In the genomic region with DNA sequence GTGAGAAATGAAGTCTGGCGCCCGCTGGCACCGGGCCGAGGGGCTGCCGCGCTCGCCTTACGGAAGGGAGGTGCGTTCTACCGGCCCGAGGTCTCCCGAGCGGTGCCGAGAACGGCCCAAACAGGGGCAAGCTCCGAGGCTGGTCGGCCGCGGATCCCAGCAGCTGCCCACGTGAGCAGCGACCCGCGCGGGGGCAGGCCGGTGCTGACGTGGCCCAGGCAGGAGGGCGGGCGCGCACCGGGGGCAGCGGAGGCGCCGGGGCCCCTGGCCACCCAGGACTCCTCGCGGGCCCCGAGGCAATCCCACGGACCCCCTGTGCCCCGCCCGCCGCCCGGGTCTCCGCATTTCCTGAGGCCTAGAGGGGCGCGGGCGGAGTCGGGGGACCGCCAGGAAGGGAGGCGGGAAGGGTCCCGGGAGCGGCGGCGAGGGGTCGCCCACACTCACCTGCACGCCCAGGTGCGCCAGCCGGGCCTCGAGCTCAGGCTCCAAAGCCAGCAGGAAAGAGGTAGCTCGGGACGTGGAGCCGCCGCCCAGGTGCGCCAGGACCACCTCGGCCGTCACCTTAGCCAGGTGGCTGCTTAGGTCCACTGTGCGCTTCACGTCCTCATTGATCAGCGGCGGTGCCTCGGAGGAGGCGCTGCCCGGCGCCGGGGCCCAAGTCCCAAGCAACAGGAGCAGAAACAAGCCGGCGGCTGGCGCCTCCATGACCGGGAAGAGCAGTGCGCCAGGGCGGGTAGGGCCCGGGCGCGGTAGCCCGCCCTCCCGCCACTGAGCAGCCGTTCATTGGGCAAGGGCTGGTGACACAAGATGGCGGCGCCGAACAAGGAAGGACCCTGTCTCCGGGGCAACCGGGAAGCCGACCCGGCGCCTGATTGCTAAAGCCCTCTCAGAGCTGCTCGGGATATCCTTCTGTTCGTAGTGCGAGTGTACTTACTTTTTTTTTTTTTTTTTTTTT, we compare ENCODE assay signal across 8 cellular contexts. TPM values are rescaled to one million over a fixed set of nuclear protein-coding genes. Genes with fewer than 3 reads are reported as not detected.
DNase-seq lines count a peak whose midpoint lies in the region; ATAC-seq, FAIRE-seq and TF ChIP-seq lines count a peak whose summit lies in the region.

A gene (minus strand): TSS at position 723 of the 955 bp plus-strand sequence. CDS start 18 bp downstream, at position 705.

- H3K4me3 Mint-ChIP-seq in activated naive CD4-positive, alpha-beta T cell treated with anti-CD3 and anti-CD28 coated beads for 36 hours, result peak within 1 kb of the TSS; percentile 83

- H2AK5ac ChIP-seq in neuronal stem cell (ENCODE audit: low read depth, low read length), result peak within 1 kb of the TSS; percentile 84

- peak within 1 kb of the TSS; percentile 100 for H3K4ac ChIP-seq in neuronal stem cell (ENCODE audit: low read length)

- H3K27me3 ChIP-seq in GM06990 (replicated peaks; ENCODE audit: control insufficient read depth, insufficient read depth, low read length) (no peaks in the 10 kb centered on the region), neuronal stem cell (ENCODE audit: control insufficient read depth in 3 of 3, insufficient read depth in 3 of 3, low read depth in 1 of 3, low read length in 3 of 3) (no peaks in the 10 kb centered on the region), subcutaneous abdominal adipose tissue (ENCODE audit: control insufficient read depth in 5 of 5, insufficient read depth in 4 of 5, low read length in 5 of 5) (no peaks in the 10 kb centered on the region)

- peak within 1 kb of the TSS; percentile 49 for H2BK15ac ChIP-seq in neuronal stem cell (ENCODE audit: low read length)

- H3K27me3 Mint-ChIP-seq in activated naive CD4-positive, alpha-beta T cell treated with anti-CD3 and anti-CD28 coated beads for 36 hours (ENCODE audit: low read depth), result no peaks in the 10 kb centered on the region

- H2BK12ac ChIP-seq in neuronal stem cell (ENCODE audit: low read length), result peak within 1 kb of the TSS; percentile 41

- H3K9me3 ChIP-seq in neuronal stem cell (replicated peaks in 1 of 2; ENCODE audit: control insufficient read depth in 2 of 2, insufficient read depth in 1 of 2, low read depth in 1 of 2, low read length in 2 of 2) (peaks cover 0 to 4% of the 10 kb centered on the region in 2 donors), subcutaneous abdominal adipose tissue (ENCODE audit: control insufficient read depth in 5 of 5, low read length in 5 of 5) (no peaks in the 10 kb centered on the region)

- peaks cover 2 to 9% of the 10 kb centered on the region in 2 donors for H3K4me1 ChIP-seq in neuronal stem cell (ENCODE audit: control insufficient read depth in 2 of 2, insufficient read depth in 1 of 2, low read depth in 1 of 2, low read length in 2 of 2)
- peaks cover 0 to 26% (median 16%) of the 10 kb centered on the region in 5 donors for H3K4me1 ChIP-seq in subcutaneous abdominal adipose tissue (ENCODE audit: control insufficient read depth in 5 of 5, insufficient read depth in 5 of 5, low read length in 5 of 5)

- H4K91ac ChIP-seq in neuronal stem cell (ENCODE audit: low read depth, low read length, poor library complexity), result no peak within 1 kb of the TSS

- peak within 1 kb of the TSS; percentile 64 for H3K4me2 ChIP-seq in neuronal stem cell (ENCODE audit: insufficient read depth, low read length, poor library complexity, severe bottlenecking)

- peak within 1 kb of the TSS; percentile 92 for H4K8ac ChIP-seq in neuronal stem cell (ENCODE audit: low read depth, low read length)

- DNase-seq in GM06990 (ENCODE audit: extremely low read depth, insufficient read length) (peak; percentile 96), NB4 (ENCODE audit: low read depth) (peak; percentile 96), SK-N-DZ (ENCODE audit: low spot score) (peak; percentile 94), frontal cortex (ENCODE audit: low spot score in 2 of 2) (peak; percentile 87 to 93), neuronal stem cell (ENCODE audit: low spot score) (peak; percentile 88)
- peak; percentile 97 for DNase-seq in activated naive CD4-positive, alpha-beta T cell treated with anti-CD3 and anti-CD28 coated beads for 36 hours

- H3K9ac ChIP-seq in neuronal stem cell (ENCODE audit: low read depth, low read length, poor library complexity), result peak within 1 kb of the TSS; percentile 99
- H3K9ac ChIP-seq in subcutaneous abdominal adipose tissue (ENCODE audit: low read length in 5 of 5), result peak within 1 kb of the TSS; percentile 77 to 100 (median 100)

- H3K27ac ChIP-seq in neuronal stem cell (replicated peaks; ENCODE audit: low read length) (peak within 1 kb of the TSS; percentile 75), subcutaneous abdominal adipose tissue (ENCODE audit: low read depth, low read length) (peak within 1 kb of the TSS; percentile 96)

- no peak for FAIRE-seq in frontal cortex (lab: Jason Lieb, UNC)

- no peak within 1 kb of the TSS for H2BK120ac ChIP-seq in neuronal stem cell (ENCODE audit: low read depth, low read length)

- TF ChIP-seq CTCF in GM06990 (IDR thresholded peaks at IDR 0.05; ENCODE audit: insufficient read depth, low read length, poor library complexity, severe bottlenecking), result no peak
- no peak for TF ChIP-seq CTCF in NB4 (IDR thresholded peaks at IDR 0.05; ENCODE audit: low read depth, low read length)

- peak within 1 kb of the TSS; percentile 99 for H3K18ac ChIP-seq in neuronal stem cell (ENCODE audit: low read length)

- CTCF ChIA-PET in activated naive CD4-positive, alpha-beta T cell treated with anti-CD3 and anti-CD28 coated beads for 36 hours (lab: Charles Lee), result interaction anchor here (1.0 to 1.2 kb wide), 2 partner anchors 30 to 33 kb away, joined by 3 read pairs; no protein-coding TSS in a partner anchor

- H3K27ac Mint-ChIP-seq in activated naive CD4-positive, alpha-beta T cell treated with anti-CD3 and anti-CD28 coated beads for 36 hours, result peak within 1 kb of the TSS; percentile 88

- peaks cover 30% of the 10 kb centered on the region for H3K4me1 Mint-ChIP-seq in activated naive CD4-positive, alpha-beta T cell treated with anti-CD3 and anti-CD28 coated beads for 36 hours (ENCODE audit: low read depth)

- TF ChIP-seq POLR2A in NB4 (IDR thresholded peaks at IDR 0.05; ENCODE audit: extremely low read depth, insufficient read length), result peak; percentile 83

- H3K9me3 Mint-ChIP-seq in activated naive CD4-positive, alpha-beta T cell treated with anti-CD3 and anti-CD28 coated beads for 36 hours, result no peaks in the 10 kb centered on the region

- H3K36me3 ChIP-seq in GM06990 (ENCODE audit: control insufficient read depth, insufficient read depth, low read length), result no peaks in the 10 kb centered on the region
- H3K36me3 ChIP-seq in neuronal stem cell (replicated peaks in 1 of 2; ENCODE audit: control insufficient read depth in 2 of 2, insufficient read depth in 2 of 2, low read length in 2 of 2), result peaks cover 0 to 19% of the 10 kb centered on the region in 2 donors
- H3K36me3 ChIP-seq in subcutaneous abdominal adipose tissue (ENCODE audit: control insufficient read depth in 5 of 5, insufficient read depth in 5 of 5, low read length in 5 of 5), result no peaks in the 10 kb centered on the region

- peak within 1 kb of the TSS; percentile 97 for H2AFZ ChIP-seq in neuronal stem cell (ENCODE audit: low read length)

- H3K14ac ChIP-seq in neuronal stem cell (ENCODE audit: low read length), result peak within 1 kb of the TSS; percentile 94

- peak within 1 kb of the TSS; percentile 95 for H2BK5ac ChIP-seq in neuronal stem cell (ENCODE audit: low read length)

- intact Hi-C loops in activated naive CD4-positive, alpha-beta T cell treated with anti-CD3 and anti-CD28 coated beads for 36 hours (cut with micrococcal nuclease), result loop anchor here (1.0 to 5.0 kb wide), 6 partner anchors 30 to 367 kb away; a partner anchor contains a TSS

- WGBS in neuronal stem cell (ENCODE audit: extremely low coverage in 2 of 2, insufficient read length in 2 of 2, insufficient replicate concordance in 1 of 2), 2 donors, result no CpG with 5 or more reads among the region's 96 CpGs

- ATAC-seq in HG02571 (IDR thresholded peaks at IDR 0.05; ENCODE audit: unreplicated experiment), result peak; percentile 90

- peaks cover 7% of the 10 kb centered on the region for H3K36me3 Mint-ChIP-seq in activated naive CD4-positive, alpha-beta T cell treated with anti-CD3 and anti-CD28 coated beads for 36 hours (ENCODE audit: low read depth)

- H3K4me3 ChIP-seq in GM06990 (replicated peaks; ENCODE audit: low read depth, low read length) (peak within 1 kb of the TSS; percentile 100), NB4 (ENCODE audit: low read depth, low read length) (peak within 1 kb of the TSS; percentile 81), neuronal stem cell (ENCODE audit: low read length in 2 of 2) (peak within 1 kb of the TSS; percentile 100), subcutaneous abdominal adipose tissue (ENCODE audit: low read depth in 1 of 5, low read length in 5 of 5) (peak within 1 kb of the TSS; percentile 71 to 100 (median 99))

- H3K23ac ChIP-seq in neuronal stem cell (ENCODE audit: low read depth, low read length, poor library complexity), result peak within 1 kb of the TSS; percentile 100

- peaks cover 6% of the 10 kb centered on the region for H3K79me1 ChIP-seq in neuronal stem cell (ENCODE audit: low read depth, low read length)

RNA-seq across cellular contexts. Expression of the gene that starts here (rescaled TPM):
- polyA plus RNA-seq in SK-N-DZ (2014; cell fraction: cytosol; rRNA removed), result 205 and 243 TPM in 2 replicates
- 78.6 and 109 TPM in 2 replicates for polyA plus RNA-seq in SK-N-DZ (2014; cell fraction: nucleus; rRNA removed)
- total RNA-seq in activated naive CD4-positive, alpha-beta T cell treated with anti-CD3 and anti-CD28 coated beads for 36 hours, result 100 to 1,000 TPM; 124 to 129 TPM
- total RNA-seq in frontal cortex, result 246 TPM
- 119 TPM for polyA plus RNA-seq in neuronal stem cell (2013, experiment 1 of 2)
- 117 TPM for polyA plus RNA-seq in neuronal stem cell (2013, experiment 2 of 2)

Comparison
In these comparisons a context has a peak if more than half of its experiments do, and no peak if none do; other contexts are left out.
1. Peak in every context shown above with its lines: DNase-seq, ATAC-seq, H3K4me3 ChIP-seq and H3K27ac ChIP-seq.